Comparison of ENCODE assay signal across 26 cellular contexts in genomic region chr2:241534701-241535375, GRCh38. TPM values are rescaled to one million over a fixed set of nuclear protein-coding genes. Genes with fewer than 3 reads are reported as not detected.
"Had no signal": no experiment of that assay in that cellular context is flagged by ENCODE, and none has a peak within 500 bp of the region (broad histone marks: within the 10 kb centered on the region; RNA-seq: fewer than 3 reads in every experiment).

No MANE protein-coding gene starts in this region.

- H3K4me1 Mint-ChIP-seq: stimulated activated effector memory CD8-positive, alpha-beta T cell treated with anti-CD3 and anti-CD28 coated beads, Interleukin-12 subunit alpha, Interleukin-12 subunit beta, amount 100 ng/mL, for 72 hours had no signal

- H3K4me3 Mint-ChIP-seq: dendritic cell treated with granulocyte-macrophage colony-stimulating factor and Interleukin-4, amounts not matched to agents 40 ng/mL and 50 ng/mL, for 4 days; naive thymus-derived CD8-positive, alpha-beta T cell; stimulated activated effector memory CD8-positive, alpha-beta T cell treated with anti-CD3 and anti-CD28 coated beads, Interleukin-12 subunit alpha, Interleukin-12 subunit beta, amount 100 ng/mL, for 72 hours had no signal

- H3K4me2 ChIP-seq: hepatocyte had no signal

- H3K27ac Mint-ChIP-seq: dendritic cell treated with granulocyte-macrophage colony-stimulating factor and Interleukin-4, amounts not matched to agents 40 ng/mL and 50 ng/mL, for 4 days; stimulated activated effector memory CD8-positive, alpha-beta T cell treated with anti-CD3 and anti-CD28 coated beads, Interleukin-12 subunit alpha, Interleukin-12 subunit beta, amount 100 ng/mL, for 72 hours had no signal

- ATAC-seq: foreskin keratinocyte; gastroesophageal sphincter; heart left ventricle; left cardiac atrium; lower lobe of right lung; naive thymus-derived CD8-positive, alpha-beta T cell; stimulated activated effector memory CD8-positive, alpha-beta T cell treated with anti-CD3 and anti-CD28 coated beads, Interleukin-12 subunit alpha, Interleukin-12 subunit beta, amount 100 ng/mL, for 72 hours had no signal

- H3K27me3 ChIP-seq: colonic mucosa, hepatocyte, right lobe of liver, thyroid gland, vagina had no signal

- H2AFZ ChIP-seq: hepatocyte had no signal

- H3K4me1 ChIP-seq: colonic mucosa, esophagus muscularis mucosa, foreskin keratinocyte, gastroesophageal sphincter, left ventricle myocardium inferior, lower lobe of right lung, right lobe of liver, stomach, vagina had no signal

- H3K27ac ChIP-seq: colonic mucosa, esophagus muscularis mucosa, foreskin keratinocyte, gastroesophageal sphincter, heart left ventricle, hepatocyte, left ventricle myocardium inferior, lower lobe of right lung, right lobe of liver, stomach, thyroid gland, vagina had no signal

- H3K4me3 ChIP-seq: colonic mucosa, esophagus muscularis mucosa, gastroesophageal sphincter, heart left ventricle, hepatocyte, left ventricle myocardium inferior, lower lobe of right lung, right lobe of liver, stomach, thyroid gland, vagina had no signal

- H3K36me3 ChIP-seq: colonic mucosa, esophagus muscularis mucosa, gastroesophageal sphincter, heart left ventricle, left ventricle myocardium inferior, lower lobe of right lung, right lobe of liver, stomach, thyroid gland, vagina had no signal

- FAIRE-seq: endothelial cell of umbilical vein, islet of Langerhans, small intestine had no signal

- DNase-seq: colonic mucosa; effector CD8-positive, alpha-beta T cell; foreskin keratinocyte; heart left ventricle; left cardiac atrium; left ventricle myocardium inferior; lower lobe of right lung; naive thymus-derived CD8-positive, alpha-beta T cell; small intestine; stimulated activated CD4-positive, alpha-beta T cell treated with anti-CD3 and anti-CD28 coated beads, Interleukin-12 subunit alpha, Interleukin-12 subunit beta, amount 100 ng/mL, for 4 hours; stimulated activated CD4-positive, alpha-beta T cell treated with anti-CD3 and anti-CD28 coated beads, Interleukin-2, amount 100 ng/mL, for 24 hours; stimulated activated CD4-positive, alpha-beta T cell treated with anti-CD3 and anti-CD28 coated beads, Interleukin-4, amount 100 ng/mL, for 24 hours; stimulated activated naive CD4-positive, alpha-beta T cell treated with Interleukin-2 at 50 U/mL for 16 hours; stomach; thyroid gland; trophoblast cell had no signal

- H3K9me3 ChIP-seq: colonic mucosa, esophagus muscularis mucosa, gastroesophageal sphincter, heart left ventricle, left ventricle myocardium inferior, lower lobe of right lung, right lobe of liver, stomach, thyroid gland, vagina had no signal

- H3K9me3 Mint-ChIP-seq: dendritic cell treated with granulocyte-macrophage colony-stimulating factor and Interleukin-4, amounts not matched to agents 40 ng/mL and 50 ng/mL, for 4 days; naive thymus-derived CD8-positive, alpha-beta T cell; neural crest cell; stimulated activated effector memory CD8-positive, alpha-beta T cell treated with anti-CD3 and anti-CD28 coated beads, Interleukin-12 subunit alpha, Interleukin-12 subunit beta, amount 100 ng/mL, for 72 hours had no signal

- H3K36me3 Mint-ChIP-seq: naive thymus-derived CD8-positive, alpha-beta T cell; stimulated activated effector memory CD8-positive, alpha-beta T cell treated with anti-CD3 and anti-CD28 coated beads, Interleukin-12 subunit alpha, Interleukin-12 subunit beta, amount 100 ng/mL, for 72 hours had no signal

RNA-seq across cellular contexts. Expression of gene BOK, which starts 23.7 kb away (rescaled TPM):
- total RNA-seq: naive thymus-derived CD8-positive, alpha-beta T cell had no signal
